In genomic region chr18:55997156-55997561, GRCh38 we compare ENCODE assay signal across 10 cellular contexts.
DNase-seq lines count a peak whose midpoint lies in the region; ATAC-seq and TF ChIP-seq lines count a peak whose summit lies in the region.
"Had no signal": no experiment of that assay in that cellular context is flagged by ENCODE, and none has a peak within 500 bp of the region (broad histone marks: within the 10 kb centered on the region; RNA-seq: fewer than 3 reads in every experiment).

No MANE protein-coding gene starts in this region.

- H3K9me3 Mint-ChIP-seq in CD4-positive, alpha-beta memory T cell = peaks cover 0 to 6% (median 2%) of the 10 kb centered on the region in 8 donors
- H3K9me3 Mint-ChIP-seq in naive thymus-derived CD4-positive, alpha-beta T cell = peaks cover 0 to 12% (median 0%) of the 10 kb centered on the region in 11 donors

- TF ChIP-seq POLR2A in esophagus squamous epithelium (IDR thresholded peaks at IDR 0.05) = no peak

- ATAC-seq in GM18909 (IDR thresholded peaks at IDR 0.05; ENCODE audit: poor library complexity, unreplicated experiment) = peak; percentile 58
- ATAC-seq in naive thymus-derived CD4-positive, alpha-beta T cell = no peak
- ATAC-seq: PC-3 had no signal

- TF ChIP-seq RAD21 in SK-N-SH (IDR thresholded peaks at IDR 0.05; ENCODE audit: low read length) = no peak

- intact Hi-C loops in esophagus squamous epithelium (cut with DNase I) = no loop called here
- intact Hi-C loops in CD4-positive, alpha-beta memory T cell (cut with micrococcal nuclease) = no loop called here
- intact Hi-C loops in naive thymus-derived CD4-positive, alpha-beta T cell (cut with micrococcal nuclease) = no loop called here

- no peaks in the 10 kb centered on the region for H3K27me3 ChIP-seq in esophagus squamous epithelium
- H3K27me3 ChIP-seq in CD4-positive, alpha-beta memory T cell (ENCODE audit: insufficient read depth, low read length) = no peaks in the 10 kb centered on the region
- H3K27me3 ChIP-seq in SK-N-SH (ENCODE audit: insufficient read depth) = no peaks in the 10 kb centered on the region
- no peaks in the 10 kb centered on the region for H3K27me3 ChIP-seq in naive thymus-derived CD4-positive, alpha-beta T cell (ENCODE audit: control insufficient read depth in 2 of 2, insufficient read depth in 2 of 2, low read length in 2 of 2)

- CTCF ChIA-PET in CD4-positive, alpha-beta memory T cell (lab: Charles Lee; ENCODE audit: partially characterized antibody) = no interaction called here
- CTCF ChIA-PET in SK-N-SH (lab: Yijun Ruan, JAX) = interaction anchor here (1.1 kb wide), 1 partner anchor 11 kb away, joined by 3 read pairs; no protein-coding TSS in a partner anchor
- CTCF ChIA-PET in naive thymus-derived CD4-positive, alpha-beta T cell (lab: Charles Lee) = no interaction called here

- H3K27ac Mint-ChIP-seq in CD4-positive, alpha-beta memory T cell = no peak overlapping the region
- H3K27ac Mint-ChIP-seq in naive thymus-derived CD4-positive, alpha-beta T cell = no peak overlapping the region

- H3K27me3 Mint-ChIP-seq in CD4-positive, alpha-beta memory T cell = no peaks in the 10 kb centered on the region
- peaks cover 0 to 5% (median 0%) of the 10 kb centered on the region in 5 donors for H3K27me3 Mint-ChIP-seq in naive thymus-derived CD4-positive, alpha-beta T cell

- no peaks in the 10 kb centered on the region for H3K36me3 Mint-ChIP-seq in CD4-positive, alpha-beta memory T cell
- no peaks in the 10 kb centered on the region for H3K36me3 Mint-ChIP-seq in naive thymus-derived CD4-positive, alpha-beta T cell

- no peaks in the 10 kb centered on the region for H3F3A ChIP-seq in SK-N-SH (replicated peaks; ENCODE audit: insufficient read depth)

- no peak overlapping the region for H3K4me2 ChIP-seq in SK-N-SH

- 14 to 16% methylated on average over 6 of the region's 6 CpGs for WGBS in esophagus squamous epithelium, 2 donors
- WGBS in SK-N-SH (ENCODE audit: low lambda C conversion rate) = 71% methylated on average over 6 of the region's 6 CpGs

- no peak overlapping the region for H3K4me3 Mint-ChIP-seq in CD4-positive, alpha-beta memory T cell
- H3K4me3 Mint-ChIP-seq in naive thymus-derived CD4-positive, alpha-beta T cell = no peak overlapping the region

- H2AFZ ChIP-seq in SK-N-SH (ENCODE audit: low read depth) = no peak overlapping the region

- POLR2A ChIA-PET in CD4-positive, alpha-beta memory T cell (lab: Charles Lee; ENCODE audit: partially characterized antibody) = no interaction called here
- POLR2A ChIA-PET in SK-N-SH (lab: Yijun Ruan, JAX) = no interaction called here
- POLR2A ChIA-PET in naive thymus-derived CD4-positive, alpha-beta T cell (lab: Charles Lee) = no interaction called here

- H3K79me2 ChIP-seq in SK-N-SH (ENCODE audit: insufficient read depth) = no peaks in the 10 kb centered on the region

- peak; percentile 66 to 68 for DNase-seq in NOMO-1 (lab: John Stamatoyannopoulos, UW; ENCODE audit: unreplicated experiment in 2 of 2)
- no peak for DNase-seq in esophagus squamous epithelium (lab: John Stamatoyannopoulos, UW)
- DNase-seq in renal cortical epithelial cell (ENCODE audit: low read depth) = peak; percentile 6
- DNase-seq in CD4-positive, alpha-beta memory T cell = no peak
- DNase-seq in NCI-H774 (lab: John Stamatoyannopoulos, UW) = no peak
- no peak for DNase-seq in SK-N-SH
- no peak for DNase-seq in naive thymus-derived CD4-positive, alpha-beta T cell
- DNase-seq: PC-3 had no signal

- no peak overlapping the region for H3K9ac ChIP-seq in SK-N-SH

- no peaks in the 10 kb centered on the region for H3K36me3 ChIP-seq in esophagus squamous epithelium
- no peaks in the 10 kb centered on the region for H3K36me3 ChIP-seq in CD4-positive, alpha-beta memory T cell (ENCODE audit: insufficient read depth, low read length)
- no peaks in the 10 kb centered on the region for H3K36me3 ChIP-seq in SK-N-SH (replicated peaks in 1 of 2; ENCODE audit: control insufficient read depth in 1 of 2, insufficient read depth in 2 of 2, low read length in 1 of 2)
- H3K36me3 ChIP-seq in naive thymus-derived CD4-positive, alpha-beta T cell (ENCODE audit: control insufficient read depth in 2 of 3, insufficient read depth in 3 of 3, low read length in 3 of 3) = no peaks in the 10 kb centered on the region

- TF ChIP-seq CTCF in esophagus squamous epithelium (IDR thresholded peaks at IDR 0.05) (peak in 2 of 6 experiments; percentile 38 to 58), SK-N-SH (IDR thresholded peaks at IDR 0.05) (no peak)

- H3K27ac ChIP-seq in esophagus squamous epithelium = peak overlapping the region; percentile 41 to 83 (median 74)
- no peak overlapping the region for H3K27ac ChIP-seq in CD4-positive, alpha-beta memory T cell (ENCODE audit: low read depth, low read length)
- H3K27ac ChIP-seq in SK-N-SH (ENCODE audit: low read depth in 2 of 2, low read length in 1 of 2) = no peak overlapping the region; a peak in 1 of 4 replicates
- H3K27ac ChIP-seq in naive thymus-derived CD4-positive, alpha-beta T cell (ENCODE audit: low read depth, low read length) = no peak overlapping the region

- TF ChIP-seq EP300 in SK-N-SH (IDR thresholded peaks at IDR 0.05; ENCODE audit: borderline replicate concordance in 1 of 2, low read depth in 1 of 2, low read length in 1 of 2) = no peak

- no peaks in the 10 kb centered on the region for H3K4me1 Mint-ChIP-seq in CD4-positive, alpha-beta memory T cell
- no peaks in the 10 kb centered on the region for H3K4me1 Mint-ChIP-seq in naive thymus-derived CD4-positive, alpha-beta T cell

- H3K4me1 ChIP-seq in esophagus squamous epithelium (peaks cover 10 to 29% (median 12%) of the 10 kb centered on the region in 3 donors), SK-N-SH (ENCODE audit: control insufficient read depth in 1 of 2, insufficient read depth in 2 of 2, low read depth in 1 of 2, low read length in 1 of 2) (peaks cover 5 to 9% of the 10 kb centered on the region in 2 experiments; a peak in 3 of 4 replicates)
- no peaks in the 10 kb centered on the region for H3K4me1 ChIP-seq in CD4-positive, alpha-beta memory T cell (ENCODE audit: insufficient read depth, low read length)
- H3K4me1 ChIP-seq in naive thymus-derived CD4-positive, alpha-beta T cell (ENCODE audit: control insufficient read depth in 2 of 2, insufficient read depth in 2 of 2, low read length in 2 of 2) = no peaks in the 10 kb centered on the region

- H4K20me1 ChIP-seq in SK-N-SH (ENCODE audit: insufficient read depth) = no peaks in the 10 kb centered on the region

- H3K9me3 ChIP-seq in esophagus squamous epithelium = no peaks in the 10 kb centered on the region
- H3K9me3 ChIP-seq in CD4-positive, alpha-beta memory T cell (ENCODE audit: control insufficient read depth in 1 of 2, low read length in 2 of 2) = no peaks in the 10 kb centered on the region
- no peaks in the 10 kb centered on the region for H3K9me3 ChIP-seq in SK-N-SH
- H3K9me3 ChIP-seq in naive thymus-derived CD4-positive, alpha-beta T cell (ENCODE audit: control insufficient read depth in 2 of 3, low read length in 3 of 3) = no peaks in the 10 kb centered on the region

- H3K9me2 ChIP-seq in SK-N-SH = no peaks in the 10 kb centered on the region

- peak overlapping the region in 1 of 4 donors; percentile 7 for H3K4me3 ChIP-seq in esophagus squamous epithelium
- no peak overlapping the region for H3K4me3 ChIP-seq in CD4-positive, alpha-beta memory T cell (ENCODE audit: low read length in 2 of 2)
- no peak overlapping the region for H3K4me3 ChIP-seq in SK-N-SH (ENCODE audit: low read depth in 2 of 2, low read length in 1 of 2)
- H3K4me3 ChIP-seq in naive thymus-derived CD4-positive, alpha-beta T cell (ENCODE audit: low read length) = no peak overlapping the region
- H3K4me3 ChIP-seq: mucosa of descending colon had no signal

TF ChIP-seq in SK-N-SH, 30 proteins besides CTCF, POLR2A, EP300 and RAD21:
- no peak for TF ChIP-seq ELF1 (IDR thresholded peaks at IDR 0.05)
- TF ChIP-seq EZH2phosphoT487 (IDR thresholded peaks at IDR 0.05; ENCODE audit: borderline replicate concordance, low read depth) = no peak
- no peak for TF ChIP-seq NFIC (IDR thresholded peaks at IDR 0.05; ENCODE audit: borderline replicate concordance)
TF ChIP-seq in SK-N-SH: peak in this region for 0.

Comparison
In these comparisons a context has a peak if more than half of its experiments do, and no peak if none do; other contexts are left out.
1. DNase-seq: peak in NOMO-1 (2 of 2) and renal cortical epithelial cell (single experiment); none in esophagus squamous epithelium (single experiment), CD4-positive, alpha-beta memory T cell (0 of 5), NCI-H774 (single experiment), SK-N-SH (single experiment) and naive thymus-derived CD4-positive, alpha-beta T cell (0 of 9).
2. H3K27ac ChIP-seq: peak in esophagus squamous epithelium (4 of 4); none in CD4-positive, alpha-beta memory T cell (single experiment), SK-N-SH (0 of 2) and naive thymus-derived CD4-positive, alpha-beta T cell (single experiment).